Comparison of ENCODE assay signal across 12 cellular contexts in the genomic region with DNA sequence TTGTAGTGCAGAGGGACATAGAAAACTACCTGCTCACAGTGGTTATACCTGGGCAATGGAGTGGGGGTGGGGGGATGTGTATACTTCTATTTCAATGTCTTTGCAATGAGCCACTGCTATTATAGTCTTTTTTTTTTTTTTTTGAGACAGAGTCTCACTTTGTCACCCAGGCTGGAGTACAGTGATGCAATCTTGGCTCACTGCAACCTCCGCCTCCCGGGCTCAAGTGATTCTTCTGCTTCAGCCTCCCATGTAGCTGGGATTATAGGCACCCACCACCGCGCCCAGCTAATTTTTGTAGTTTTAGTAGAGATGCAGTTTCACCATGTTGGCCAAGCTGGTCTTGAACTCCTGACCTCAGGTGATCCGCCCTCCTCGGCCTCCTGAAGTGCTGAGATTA. TPM values are rescaled to one million over a fixed set of nuclear protein-coding genes. Genes with fewer than 3 reads are reported as not detected.
DNase-seq lines count a peak whose midpoint lies in the region; ATAC-seq and TF ChIP-seq lines count a peak whose summit lies in the region.
"Not testable (repeated sequence)": the region's sequence is repeated elsewhere in the genome, so short reads cannot be mapped to it uniquely, and the experiment has no call there.
"Had no signal": no experiment of that assay in that cellular context is flagged by ENCODE, and none has a peak within 500 bp of the region (broad histone marks: within the 10 kb centered on the region; RNA-seq: fewer than 3 reads in every experiment).

No MANE protein-coding gene starts in this region.

- TF ChIP-seq POLR2A in esophagus squamous epithelium (IDR thresholded peaks at IDR 0.05); suprapubic skin (IDR thresholded peaks at IDR 0.05): not testable (repeated sequence)

- H3K4me3 ChIP-seq in RWPE2 (ENCODE audit: severe bottlenecking); esophagus squamous epithelium; left ventricle myocardium inferior; suprapubic skin: not testable (repeated sequence)

- not testable (repeated sequence) for H3K27me3 ChIP-seq in RWPE2 (ENCODE audit: insufficient read depth, poor library complexity, severe bottlenecking); esophagus squamous epithelium; left ventricle myocardium inferior (ENCODE audit: low read depth); suprapubic skin

- H3K36me3 ChIP-seq in RWPE2 (ENCODE audit: low read depth); esophagus squamous epithelium; left ventricle myocardium inferior; suprapubic skin: not testable (repeated sequence)

- intact Hi-C loops in CD14-positive monocyte (cut with micrococcal nuclease) = loop anchor here in 1 of 2 donors (5.0 kb wide), 1 partner anchor 51 kb away; a partner anchor contains a TSS
- intact Hi-C loops in esophagus squamous epithelium (cut with DNase I); left ventricle myocardium inferior (cut with micrococcal nuclease): not testable (repeated sequence)

- H3K4me1 ChIP-seq in RWPE2 (ENCODE audit: insufficient read depth, poor library complexity, severe bottlenecking) = not testable (repeated sequence)
- H3K4me1 ChIP-seq in esophagus squamous epithelium (peaks cover 0 to 50% (median 8%) of the 10 kb centered on the region in 3 donors), left ventricle myocardium inferior (peaks cover 35% of the 10 kb centered on the region), suprapubic skin (peaks cover 17% of the 10 kb centered on the region)

- H3K27ac Mint-ChIP-seq in CD14-positive monocyte = peak overlapping the region; percentile 43 to 90 (median 75)

- not testable (repeated sequence) for ATAC-seq in RWPE2 (ENCODE audit: low read depth)

- H3K36me3 Mint-ChIP-seq in CD14-positive monocyte = not testable (repeated sequence)

- H3K4me3 Mint-ChIP-seq in CD14-positive monocyte = not testable (repeated sequence)

- peaks cover 1 to 16% (median 4%) of the 10 kb centered on the region in 3 donors for H3K27me3 Mint-ChIP-seq in CD14-positive monocyte (ENCODE audit: low read depth in 3 of 3)

- peaks cover 34% of the 10 kb centered on the region for H3K4me1 Mint-ChIP-seq in CD14-positive monocyte

- TF ChIP-seq EP300 in suprapubic skin (IDR thresholded peaks at IDR 0.05) = not testable (repeated sequence)

- not testable (repeated sequence) for H3K27ac ChIP-seq in RWPE2 (ENCODE audit: poor library complexity, severe bottlenecking); suprapubic skin
- H3K27ac ChIP-seq in caudate nucleus (ENCODE audit: low read depth, low read length) (peak overlapping the region; percentile 5), esophagus squamous epithelium (peak overlapping the region in 3 of 4 donors; percentile 57 to 86 (median 83)), left ventricle myocardium inferior (replicated peaks) (peak overlapping the region; percentile 73)

- not testable (repeated sequence) for H3K9me3 ChIP-seq in RWPE2 (ENCODE audit: severe bottlenecking); esophagus squamous epithelium; left ventricle myocardium inferior (replicated peaks); suprapubic skin

- not testable (repeated sequence) for H3K9me3 Mint-ChIP-seq in CD14-positive monocyte

- not testable (repeated sequence) for DNase-seq in CD14-positive monocyte (ENCODE audit: low spot score); caudate nucleus (lab: John Stamatoyannopoulos, UW); esophagus squamous epithelium (lab: John Stamatoyannopoulos, UW); left ventricle myocardium inferior
- peak; percentile 59 for DNase-seq in RWPE2 (ENCODE audit: low spot score)
- DNase-seq in mesenteric fat pad (ENCODE audit: low spot score) = peak; percentile 53
- DNase-seq in suprapubic skin (ENCODE audit: low spot score in 2 of 2) = peak; percentile 26 to 77

- TF ChIP-seq CTCF in CD14-positive monocyte (IDR thresholded peaks at IDR 0.05); RWPE2 (IDR thresholded peaks at IDR 0.05; ENCODE audit: poor library complexity, severe bottlenecking); esophagus squamous epithelium (IDR thresholded peaks at IDR 0.05); left ventricle myocardium inferior (IDR thresholded peaks at IDR 0.05; ENCODE audit: borderline replicate concordance); suprapubic skin (IDR thresholded peaks at IDR 0.05): not testable (repeated sequence)

- 80 to 96% methylated on average over 6 of the region's 6 CpGs for WGBS in esophagus squamous epithelium, 2 donors
- 87% methylated on average over 6 of the region's 6 CpGs for WGBS in suprapubic skin

RNA-seq across cellular contexts. Expression of a gene that starts 9.1 kb away (rescaled TPM):
- not detected for polyA plus RNA-seq in CD14-positive monocyte
- total RNA-seq in esophagus squamous epithelium = 1 to 10 TPM in 1 of 4 donors, under 1 TPM in 3; 0.12 to 3.4 (median 0.39) TPM
- 7.1 TPM for total RNA-seq in left ventricle myocardium inferior
- 5.6 TPM for total RNA-seq in mesenteric fat pad
- 1 to 10 TPM in 3 of 4 donors, not detected in 1; 1.2 to 3.3 (median 2.0) TPM for total RNA-seq in suprapubic skin
- total RNA-seq: A673; CD8-positive, alpha-beta memory T cell had no signal
- polyA plus RNA-seq: CD8-positive, alpha-beta memory T cell; GM23338 had no signal

RNA-seq across cellular contexts. Expression of a gene that starts 52.5 kb away (rescaled TPM):
- polyA plus RNA-seq in CD14-positive monocyte = 1 to 10 TPM; 8.7 to 9.0 TPM
- total RNA-seq in esophagus squamous epithelium (under 1 TPM in 1 of 4 donors, not detected in 3; 0.26 TPM), left ventricle myocardium inferior (not detected), mesenteric fat pad (not detected), suprapubic skin (not detected)
- total RNA-seq: A673; Caco-2; CD8-positive, alpha-beta memory T cell; GM23338; H7 had no signal
- polyA plus RNA-seq: CD8-positive, alpha-beta memory T cell; GM23338 had no signal
